1 cellular context compared by ENCODE assay signal in genomic region chr1:44786138-44786840, GRCh38.
TF ChIP-seq lines count a peak whose summit lies in the region.

No MANE protein-coding gene starts in this region.

TF ChIP-seq in HCT116, 20 proteins besides CTCF, POLR2A, EP300 and RAD21 (continued from another document):
- no peak for TF ChIP-seq SP1 (IDR thresholded peaks at IDR 0.05; ENCODE audit: low read depth)
- no peak for TF ChIP-seq EZH2phosphoT487 (IDR thresholded peaks at IDR 0.05; ENCODE audit: borderline replicate concordance)
- no peak for TF ChIP-seq YY1 (IDR thresholded peaks at IDR 0.05; ENCODE audit: extremely low read depth, insufficient replicate concordance, low read depth, low read length)
- no peak for TF ChIP-seq ELF1 (IDR thresholded peaks at IDR 0.05; ENCODE audit: borderline replicate concordance, low read depth)
- no peak for TF ChIP-seq SIN3A (IDR thresholded peaks at IDR 0.05; ENCODE audit: low read depth)
- TF ChIP-seq, protein P1, sequence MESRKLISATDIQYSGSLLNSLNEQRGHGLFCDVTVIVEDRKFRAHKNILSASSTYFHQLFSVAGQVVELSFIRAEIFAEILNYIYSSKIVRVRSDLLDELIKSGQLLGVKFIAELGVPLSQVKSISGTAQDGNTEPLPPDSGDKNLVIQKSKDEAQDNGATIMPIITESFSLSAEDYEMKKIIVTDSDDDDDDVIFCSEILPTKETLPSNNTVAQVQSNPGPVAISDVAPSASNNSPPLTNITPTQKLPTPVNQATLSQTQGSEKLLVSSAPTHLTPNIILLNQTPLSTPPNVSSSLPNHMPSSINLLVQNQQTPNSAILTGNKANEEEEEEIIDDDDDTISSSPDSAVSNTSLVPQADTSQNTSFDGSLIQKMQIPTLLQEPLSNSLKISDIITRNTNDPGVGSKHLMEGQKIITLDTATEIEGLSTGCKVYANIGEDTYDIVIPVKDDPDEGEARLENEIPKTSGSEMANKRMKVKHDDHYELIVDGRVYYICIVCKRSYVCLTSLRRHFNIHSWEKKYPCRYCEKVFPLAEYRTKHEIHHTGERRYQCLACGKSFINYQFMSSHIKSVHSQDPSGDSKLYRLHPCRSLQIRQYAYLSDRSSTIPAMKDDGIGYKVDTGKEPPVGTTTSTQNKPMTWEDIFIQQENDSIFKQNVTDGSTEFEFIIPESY (IDR thresholded peaks at IDR 0.05; ENCODE audit: extremely low read depth, insufficient replicate concordance, low read length) = peak; percentile 5
- TF ChIP-seq MAX (IDR thresholded peaks at IDR 0.05) = peak; percentile 97
- no peak for TF ChIP-seq CBX3 (IDR thresholded peaks at IDR 0.05; ENCODE audit: low read depth)
- TF ChIP-seq EZH2 (IDR thresholded peaks at IDR 0.05) = no peak
- TF ChIP-seq EGR1 (IDR thresholded peaks at IDR 0.05; ENCODE audit: low read depth) = no peak
- TF ChIP-seq FOSL1 (IDR thresholded peaks at IDR 0.05; ENCODE audit: low read depth) = no peak
